7 cellular contexts compared by ENCODE assay signal in genomic region chr10:122565766-122566206, GRCh38.
DNase-seq lines count a peak whose midpoint lies in the region; ATAC-seq, FAIRE-seq and TF ChIP-seq lines count a peak whose summit lies in the region.

No MANE protein-coding gene starts in this region.

- in situ Hi-C loops in T47D (cut with HindIII; ENCODE audit: low pct_unique_long_range_greater_than_20kb, low sequenced_read_pairs): no loop called here

- peak; percentile 69 for DNase-seq in GM12865 (ENCODE audit: low read depth)
- DNase-seq in NCI-H1694 treated with DMSO at 0.1 percent for 48 hours (lab: John Stamatoyannopoulos, UW): peak; percentile 19
- peak; percentile 7 to 76 for DNase-seq in T47D (ENCODE audit: low read depth in 1 of 2, low spot score in 1 of 2)
- peak; percentile 98 for DNase-seq in inferior parietal cortex (ENCODE audit: extremely low spot score)
- peak; percentile 50 to 72 (median 61) for DNase-seq in stimulated activated CD4-positive, alpha-beta T cell treated with anti-CD3 and anti-CD28 coated beads, Interleukin-12 subunit alpha, Interleukin-12 subunit beta, amount 100 ng/mL, for 48 hours (ENCODE audit: low read depth in 2 of 3, low spot score in 1 of 3)

- no peak for ATAC-seq in HG03196 (IDR thresholded peaks at IDR 0.05; ENCODE audit: unreplicated experiment)

- peak; percentile 75 for TF ChIP-seq CTCF in GM12865 (IDR thresholded peaks at IDR 0.05; ENCODE audit: insufficient read depth, low read depth, low read length, missing control alignments)

- H3K4me3 ChIP-seq in GM12865 (ENCODE audit: low read depth, low read length): no peak overlapping the region

- FAIRE-seq in TTC549 (lab: Jason Lieb, UNC): peak; percentile 66

Comparison
In these comparisons a context has a peak if more than half of its experiments do, and no peak if none do; other contexts are left out.
1. DNase-seq: peak in every context shown above with its lines; median percentile 98 in inferior parietal cortex; 69 in GM12865; 61 in stimulated activated CD4-positive, alpha-beta T cell treated with anti-CD3 and anti-CD28 coated beads, Interleukin-12 subunit alpha, Interleukin-12 subunit beta, amount 100 ng/mL, for 48 hours; 42 in T47D; 19 in NCI-H1694 treated with DMSO at 0.1 percent for 48 hours.